Comparison of ENCODE assay signal across 8 cellular contexts in the genomic region with DNA sequence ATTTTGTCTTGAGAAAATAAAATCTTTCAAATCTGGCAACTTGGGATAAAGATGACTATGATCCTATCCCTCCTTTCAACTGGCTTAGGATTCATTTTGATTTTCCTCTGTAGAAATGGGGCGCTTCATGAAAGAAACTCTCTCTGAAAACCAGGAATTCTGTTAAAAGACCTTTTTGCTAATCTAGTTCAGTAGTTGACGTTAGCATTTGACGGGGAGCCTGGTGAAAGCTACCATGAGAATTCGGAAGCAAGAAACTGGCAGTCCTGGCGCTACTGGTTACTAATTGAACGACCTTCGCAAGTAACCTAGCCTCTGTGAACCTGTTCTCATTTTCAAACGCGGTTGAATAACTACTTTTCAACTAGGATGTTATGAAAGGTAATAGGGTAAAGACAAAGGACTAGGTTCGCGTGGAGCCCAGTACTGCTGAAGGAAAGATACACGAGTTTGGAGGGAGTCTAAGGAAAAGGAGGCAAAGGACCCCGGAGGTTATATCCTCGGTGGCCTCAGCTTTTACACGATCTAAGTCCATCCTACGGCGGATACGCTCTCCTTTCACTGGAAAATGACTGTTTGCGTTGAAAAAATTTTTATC. TPM values are rescaled to one million over a fixed set of nuclear protein-coding genes. Genes with fewer than 3 reads are reported as not detected.
DNase-seq lines count a peak whose midpoint lies in the region; ATAC-seq and TF ChIP-seq lines count a peak whose summit lies in the region.

No MANE protein-coding gene starts in this region.

- H3K36me3 Mint-ChIP-seq in stimulated activated naive B cell treated with anti-CD40 and anti-IgM and Interleukin-4, amounts not matched to agents 10 μg/mL and 1 μg/mL and 100 μg/mL, for 72 hours: peaks cover 9 to 22% of the 10 kb centered on the region in 2 donors

- peaks cover 38% of the 10 kb centered on the region for H3K4me1 ChIP-seq in adipocyte (ENCODE audit: control insufficient read depth, insufficient read depth, low read length)
- H3K4me1 ChIP-seq in iPS-20b (ENCODE audit: insufficient read depth, low read length): peaks cover 17% of the 10 kb centered on the region; the same call in 1 of the 2 replicates

- H3K27ac ChIP-seq in iPS-20b (ENCODE audit: low read length): peak overlapping the region; percentile 88

- peak; percentile 0 for ATAC-seq in GM19324 (IDR thresholded peaks at IDR 0.05; ENCODE audit: low FRiP score, unreplicated experiment)
- peak; percentile 4 for ATAC-seq in stimulated activated naive B cell treated with anti-CD40 and anti-IgM and Interleukin-4, amounts not matched to agents 10 μg/mL and 1 μg/mL and 100 μg/mL, for 72 hours (replicated peaks)
- ATAC-seq in GM18868 (IDR thresholded peaks at IDR 0.05; ENCODE audit: unreplicated experiment): no peak

- peak overlapping the region; percentile 98 for H3K9ac ChIP-seq in adipocyte (ENCODE audit: low read length)
- H3K9ac ChIP-seq in iPS-20b (ENCODE audit: low read depth, low read length): peak overlapping the region; percentile 98

- peaks cover 4 to 27% of the 10 kb centered on the region in 2 donors for H3K4me1 Mint-ChIP-seq in stimulated activated naive B cell treated with anti-CD40 and anti-IgM and Interleukin-4, amounts not matched to agents 10 μg/mL and 1 μg/mL and 100 μg/mL, for 72 hours

- peak overlapping the region; percentile 89 to 94 for H3K4me3 Mint-ChIP-seq in stimulated activated naive B cell treated with anti-CD40 and anti-IgM and Interleukin-4, amounts not matched to agents 10 μg/mL and 1 μg/mL and 100 μg/mL, for 72 hours

- peak overlapping the region; percentile 96 for H3K27ac Mint-ChIP-seq in stimulated activated naive B cell treated with anti-CD40 and anti-IgM and Interleukin-4, amounts not matched to agents 10 μg/mL and 1 μg/mL and 100 μg/mL, for 72 hours

- H3K9me3 Mint-ChIP-seq in stimulated activated naive B cell treated with anti-CD40 and anti-IgM and Interleukin-4, amounts not matched to agents 10 μg/mL and 1 μg/mL and 100 μg/mL, for 72 hours: peaks cover 0 to 1% of the 10 kb centered on the region in 2 donors

- no peak for DNase-seq in AG10803 (ENCODE audit: low read depth)
- peak; percentile 54 for DNase-seq in HT-29 (ENCODE audit: low spot score)
- DNase-seq in adipocyte (ENCODE audit: low read depth): no peak
- DNase-seq in stimulated activated naive B cell treated with anti-CD40 and anti-IgM and Interleukin-4, amounts not matched to agents 10 μg/mL and 1 μg/mL and 100 μg/mL, for 72 hours: no peak
- no peak for DNase-seq in mesenteric fat pad (ENCODE audit: low spot score)

- peaks cover 10% of the 10 kb centered on the region for H3K36me3 ChIP-seq in adipocyte (ENCODE audit: control insufficient read depth, insufficient read depth, low read length, severe bottlenecking)
- peaks cover 6% of the 10 kb centered on the region; the same call in 1 of the 2 replicates for H3K36me3 ChIP-seq in iPS-20b (ENCODE audit: insufficient read depth, low read depth, low read length)

- H3K9me3 ChIP-seq in adipocyte (ENCODE audit: control insufficient read depth, low read length) (no peaks in the 10 kb centered on the region), iPS-20b (ENCODE audit: insufficient read depth, low read depth, low read length) (no peaks in the 10 kb centered on the region)

- H3K27me3 Mint-ChIP-seq in stimulated activated naive B cell treated with anti-CD40 and anti-IgM and Interleukin-4, amounts not matched to agents 10 μg/mL and 1 μg/mL and 100 μg/mL, for 72 hours: peaks cover 23 to 30% of the 10 kb centered on the region in 2 donors

- no peak for TF ChIP-seq CTCF in AG10803 (conservative IDR thresholded peaks at IDR 0.05; ENCODE audit: low read length)

- no peaks in the 10 kb centered on the region for H3K27me3 ChIP-seq in adipocyte (replicated peaks; ENCODE audit: control insufficient read depth, insufficient read depth, low read length)
- no peaks in the 10 kb centered on the region for H3K27me3 ChIP-seq in iPS-20b (ENCODE audit: insufficient read depth, low read length)

- peak overlapping the region; percentile 95 for H3K4me3 ChIP-seq in AG10803 (ENCODE audit: low read length)
- H3K4me3 ChIP-seq in adipocyte (ENCODE audit: low read length): peak overlapping the region; percentile 86
- peak overlapping the region; percentile 94 for H3K4me3 ChIP-seq in iPS-20b (ENCODE audit: low read length)

RNA-seq across cellular contexts. Expression of a gene that starts 0.6 kb away (rescaled TPM):
- total RNA-seq in HT-29 (2014; rRNA removed; shearing (Covaris generic)): 28.1 and 28.8 TPM in 2 replicates
- 17.1 TPM for total RNA-seq in mesenteric fat pad

RNA-seq across cellular contexts. Expression of a gene that starts 24.9 kb away (rescaled TPM):
- not detected in 2 replicates for total RNA-seq in HT-29 (2014; rRNA removed; shearing (Covaris generic))
- 0.45 TPM for total RNA-seq in mesenteric fat pad

RNA-seq across cellular contexts. Expression of a gene that starts 25.7 kb away (rescaled TPM):
- total RNA-seq in HT-29 (2014; rRNA removed; shearing (Covaris generic)): 0.86 and 1.3 TPM in 2 replicates
- total RNA-seq in mesenteric fat pad: 61.5 TPM

RNA-seq across cellular contexts. Expression of a gene that starts 30.4 kb away (rescaled TPM):
- 0.08 and 0.36 TPM in 2 replicates for total RNA-seq in HT-29 (2014; rRNA removed; shearing (Covaris generic))
- total RNA-seq in mesenteric fat pad: 6.7 TPM

RNA-seq across cellular contexts. Expression of a gene that starts 53.2 kb away (rescaled TPM):
- total RNA-seq in HT-29 (2014; rRNA removed; shearing (Covaris generic)): 5.2 and 5.6 TPM in 2 replicates
- total RNA-seq in mesenteric fat pad: 2.6 TPM

Comparison
In these comparisons a context has a peak if more than half of its experiments do, and no peak if none do; other contexts are left out.
1. RNA of a gene that starts 25.7 kb away (total RNA-seq): 61.5 TPM in mesenteric fat pad (single experiment); 0.86 to 1.3 TPM in HT-29; every median in the first group is over 10 times any median in the second.
2. Peak in every context shown above with its lines, with median percentiles within 50 percentile points of each other: H3K4me3 ChIP-seq.